ENCODE assay signal across 8 cellular contexts in the genomic region with DNA sequence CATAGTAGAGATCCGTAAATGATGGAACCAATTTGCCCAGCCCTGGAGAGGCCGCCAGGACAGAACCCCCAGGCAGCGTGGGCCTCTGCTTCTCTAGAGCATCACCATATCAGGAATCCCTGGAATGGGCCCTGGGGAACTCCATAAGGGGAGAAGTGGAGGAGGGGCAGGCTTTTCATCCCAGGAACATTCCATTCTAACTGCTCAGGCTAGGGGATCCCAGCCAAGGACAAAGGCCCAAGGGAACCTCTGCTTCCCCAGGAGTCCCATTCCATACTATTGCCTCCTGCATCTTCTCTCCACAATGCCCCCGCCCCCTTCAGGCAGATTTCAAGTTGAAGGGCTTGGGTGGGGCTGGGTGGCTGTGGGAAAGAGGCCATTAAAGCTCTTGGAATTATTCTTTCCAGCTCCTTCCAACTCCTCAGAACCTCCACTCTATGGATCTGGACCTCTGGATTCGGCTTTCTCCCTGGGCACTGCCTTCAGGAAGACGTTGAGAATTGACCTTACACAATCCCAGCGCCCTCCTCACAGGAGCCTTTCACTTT. TPM values are rescaled to one million over a fixed set of nuclear protein-coding genes. Genes with fewer than 3 reads are reported as not detected.
DNase-seq lines count a peak whose midpoint lies in the region; ATAC-seq and TF ChIP-seq lines count a peak whose summit lies in the region.

No MANE protein-coding gene starts in this region.

- H3K9me3 ChIP-seq in BE2C = no peaks in the 10 kb centered on the region
- no peaks in the 10 kb centered on the region for H3K9me3 ChIP-seq in RWPE2 (ENCODE audit: severe bottlenecking)
- H3K9me3 ChIP-seq in neuronal stem cell (replicated peaks in 1 of 2; ENCODE audit: control insufficient read depth in 2 of 2, insufficient read depth in 1 of 2, low read depth in 1 of 2, low read length in 2 of 2) = no peaks in the 10 kb centered on the region

- peak overlapping the region; percentile 55 for H3K18ac ChIP-seq in neuronal stem cell (ENCODE audit: low read length)

- no peaks in the 10 kb centered on the region for H3K4me1 ChIP-seq in BE2C
- H3K4me1 ChIP-seq in RWPE2 (ENCODE audit: insufficient read depth, poor library complexity, severe bottlenecking) = peaks cover 61% of the 10 kb centered on the region
- H3K4me1 ChIP-seq in neuronal stem cell (ENCODE audit: control insufficient read depth in 2 of 2, insufficient read depth in 1 of 2, low read depth in 1 of 2, low read length in 2 of 2) = peaks cover 36 to 62% of the 10 kb centered on the region in 2 donors

- no peak overlapping the region for H4K8ac ChIP-seq in neuronal stem cell (ENCODE audit: low read depth, low read length)

- no peak overlapping the region for H3K4me3 ChIP-seq in BE2C (ENCODE audit: low read depth, low read length)
- no peak overlapping the region for H3K4me3 ChIP-seq in RWPE2 (ENCODE audit: severe bottlenecking)
- H3K4me3 ChIP-seq in fibroblast of villous mesenchyme (ENCODE audit: low read depth, low read length) = no peak overlapping the region
- no peak overlapping the region for H3K4me3 ChIP-seq in neuronal stem cell (ENCODE audit: low read length in 2 of 2)

- DNase-seq in BE2C (peak; percentile 12), RWPE2 (ENCODE audit: low spot score) (peak; percentile 97), fibroblast of villous mesenchyme (ENCODE audit: low read depth) (peak; percentile 96), neuronal stem cell (ENCODE audit: low spot score) (peak; percentile 59), NCI-H1105 treated with DMSO at 0.1 percent for 48 hours (lab: John Stamatoyannopoulos, UW) (no peak), NCI-H2029 treated with DMSO at 0.1 percent for 48 hours (lab: John Stamatoyannopoulos, UW) (no peak), MV-4-11 (lab: John Stamatoyannopoulos, UW) (no peak)

- H3K27ac ChIP-seq in RWPE2 (ENCODE audit: poor library complexity, severe bottlenecking) = peak overlapping the region; percentile 98
- H3K27ac ChIP-seq in neuronal stem cell (replicated peaks; ENCODE audit: low read length) = no peak overlapping the region

- H2BK120ac ChIP-seq in neuronal stem cell (ENCODE audit: low read depth, low read length) = no peak overlapping the region

- no peak overlapping the region for H3K4ac ChIP-seq in neuronal stem cell (ENCODE audit: low read length)

- no peak overlapping the region for H2BK15ac ChIP-seq in neuronal stem cell (ENCODE audit: low read length)

- H2AFZ ChIP-seq in neuronal stem cell (ENCODE audit: low read length) = no peak overlapping the region

- H2AK5ac ChIP-seq in neuronal stem cell (ENCODE audit: low read depth, low read length) = peak overlapping the region; percentile 0

- H3K79me1 ChIP-seq in neuronal stem cell (ENCODE audit: low read depth, low read length) = no peaks in the 10 kb centered on the region

- H3K36me3 ChIP-seq in BE2C (no peaks in the 10 kb centered on the region), RWPE2 (ENCODE audit: low read depth) (peaks cover 46% of the 10 kb centered on the region), neuronal stem cell (replicated peaks in 1 of 2; ENCODE audit: control insufficient read depth in 2 of 2, insufficient read depth in 2 of 2, low read length in 2 of 2) (peaks cover 0 to 16% of the 10 kb centered on the region in 2 donors)

- no peak overlapping the region for H4K91ac ChIP-seq in neuronal stem cell (ENCODE audit: low read depth, low read length, poor library complexity)

- no peaks in the 10 kb centered on the region for H3K27me3 ChIP-seq in BE2C
- H3K27me3 ChIP-seq in RWPE2 (ENCODE audit: insufficient read depth, poor library complexity, severe bottlenecking) = no peaks in the 10 kb centered on the region
- H3K27me3 ChIP-seq in neuronal stem cell (ENCODE audit: control insufficient read depth in 3 of 3, insufficient read depth in 3 of 3, low read depth in 1 of 3, low read length in 3 of 3) = peaks cover 0 to 24% (median 2%) of the 10 kb centered on the region in 3 experiments

- no peak overlapping the region for H3K23ac ChIP-seq in neuronal stem cell (ENCODE audit: low read depth, low read length, poor library complexity)

- H3K9ac ChIP-seq in neuronal stem cell (ENCODE audit: low read depth, low read length, poor library complexity) = no peak overlapping the region

- ATAC-seq in RWPE2 (ENCODE audit: low read depth) (peak; percentile 58), GM18870 (IDR thresholded peaks at IDR 0.05; ENCODE audit: unreplicated experiment) (no peak)

- WGBS in neuronal stem cell (ENCODE audit: extremely low coverage in 2 of 2, insufficient read length in 2 of 2, insufficient replicate concordance in 1 of 2), 2 donors = no CpG with 5 or more reads among the region's 7 CpGs

- H2BK12ac ChIP-seq in neuronal stem cell (ENCODE audit: low read length) = no peak overlapping the region

- H3K4me2 ChIP-seq in neuronal stem cell (ENCODE audit: insufficient read depth, low read length, poor library complexity, severe bottlenecking) = no peak overlapping the region

- TF ChIP-seq CTCF in BE2C (IDR thresholded peaks at IDR 0.05; ENCODE audit: low read depth, low read length) (no peak), RWPE2 (IDR thresholded peaks at IDR 0.05; ENCODE audit: poor library complexity, severe bottlenecking) (no peak), fibroblast of villous mesenchyme (IDR thresholded peaks at IDR 0.05; ENCODE audit: insufficient read depth, low read depth, low read length) (peak; percentile 14)

- no peak overlapping the region for H2BK5ac ChIP-seq in neuronal stem cell (ENCODE audit: low read length)

- no peak overlapping the region for H3K14ac ChIP-seq in neuronal stem cell (ENCODE audit: low read length)

RNA-seq across cellular contexts. Expression of a gene that starts 6.0 kb away (rescaled TPM):
- polyA plus RNA-seq in BE2C (2012; ENCODE audit: insufficient read depth, insufficient read length, low read depth) = 0.37 TPM
- 13.2 and 27.6 TPM in 2 replicates for total RNA-seq in fibroblast of villous mesenchyme
- polyA plus RNA-seq in neuronal stem cell (2013, experiment 1 of 2) = 1.3 TPM
- polyA plus RNA-seq in neuronal stem cell (2013, experiment 2 of 2) = 1.3 TPM

RNA-seq across cellular contexts. Expression of a gene that starts 13.1 kb away (rescaled TPM):
- polyA plus RNA-seq in BE2C (2012; ENCODE audit: insufficient read depth, insufficient read length, low read depth) = 0.25 TPM
- total RNA-seq in fibroblast of villous mesenchyme = 9.7 and 15.5 TPM in 2 replicates
- polyA plus RNA-seq in neuronal stem cell (2013, experiment 1 of 2) = 6.3 TPM
- polyA plus RNA-seq in neuronal stem cell (2013, experiment 2 of 2) = 6.2 TPM

RNA-seq across cellular contexts. Expression of a gene that starts 39.2 kb away (rescaled TPM):
- not detected for polyA plus RNA-seq in BE2C (2012; ENCODE audit: insufficient read depth, insufficient read length, low read depth)
- not detected in 2 replicates for total RNA-seq in fibroblast of villous mesenchyme
- polyA plus RNA-seq in neuronal stem cell (2013, experiment 1 of 2) = 0.04 TPM
- 0.03 TPM for polyA plus RNA-seq in neuronal stem cell (2013, experiment 2 of 2)

Comparison
In these comparisons a context has a peak if more than half of its experiments do, and no peak if none do; other contexts are left out.
1. DNase-seq: peak in BE2C (single experiment), RWPE2 (single experiment), fibroblast of villous mesenchyme (single experiment) and neuronal stem cell (single experiment); none in NCI-H1105 treated with DMSO at 0.1 percent for 48 hours (single experiment), NCI-H2029 treated with DMSO at 0.1 percent for 48 hours (single experiment) and MV-4-11 (single experiment).